ENCODE assay signal across 25 cellular contexts in genomic region chr6:131581523-131581922, GRCh38. TPM values are rescaled to one million over a fixed set of nuclear protein-coding genes. Genes with fewer than 3 reads are reported as not detected.
"Had no signal": no experiment of that assay in that cellular context is flagged by ENCODE, and none has a peak within 500 bp of the region (broad histone marks: within the 10 kb centered on the region; RNA-seq: fewer than 3 reads in every experiment).

No MANE protein-coding gene starts in this region.

- H3K9me3 Mint-ChIP-seq: activated CD8-positive, alpha-beta T cell treated with anti-CD3 and anti-CD28 coated beads for 36 hours; activated naive CD4-positive, alpha-beta T cell treated with anti-CD3 and anti-CD28 coated beads, Interleukin-2, amount 10 ng/mL, durations not matched to agents 7 days and 5 days; activated naive CD8-positive, alpha-beta T cell treated with anti-CD3 and anti-CD28 coated beads for 36 hours; activated T-cell treated with anti-CD3 and anti-CD28 coated beads, Interleukin-2, amount 50 U/mL, for 72 hours; activated T-helper 2 cell treated with anti-CD3 and anti-CD28 coated beads, Interferon-gamma antibody, Interleukin-2, Interleukin-4, amounts not matched to agents 10 μg/mL and 5 μg/mL and 100 μg/mL, durations not matched to agents 14 hours and 24 hours and 36 hours; T-helper 1 cell treated with Interleukin-12 subunit alpha and Interleukin-12 subunit beta and Interleukin-4 antibody, amounts not matched to agents 30 μg/mL and 1 μg/mL, for 36 hours had no signal

- H3K27ac ChIP-seq: brain microvascular endothelial cell, cardiac muscle cell, PC-9, SK-N-MC, WERI-Rb-1 had no signal

- H3K27me3 Mint-ChIP-seq: activated CD4-positive, alpha-beta T cell treated with anti-CD3 and anti-CD28 coated beads for 36 hours; activated CD8-positive, alpha-beta T cell treated with anti-CD3 and anti-CD28 coated beads for 36 hours; activated naive CD4-positive, alpha-beta T cell treated with anti-CD3 and anti-CD28 coated beads, Interleukin-2, amount 10 ng/mL, durations not matched to agents 7 days and 5 days; activated naive CD8-positive, alpha-beta T cell treated with anti-CD3 and anti-CD28 coated beads for 36 hours had no signal

- DNase-seq: activated CD4-positive, alpha-beta T cell treated with anti-CD3 and anti-CD28 coated beads for 36 hours; activated CD8-positive, alpha-beta memory T cell treated with anti-CD3 and anti-CD28 coated beads, Interleukin-2, amount 50 U/mL, for 4 hours; activated CD8-positive, alpha-beta T cell treated with anti-CD3 and anti-CD28 coated beads for 36 hours; activated gamma-delta T cell treated with Interleukin-2 at 50 U/mL for 16 hours; activated naive CD4-positive, alpha-beta T cell treated with anti-CD3 and anti-CD28 coated beads, Interleukin-2, amount 10 ng/mL, durations not matched to agents 7 days and 5 days; activated naive CD8-positive, alpha-beta T cell treated with anti-CD3 and anti-CD28 coated beads for 36 hours; activated T-cell treated with anti-CD3 and anti-CD28 coated beads, Interleukin-2, amount 50 U/mL, for 72 hours; brain microvascular endothelial cell; Karpas-422; NCI-H1105; NCI-H1436; NCI-H1694 treated with DMSO at 0.1 percent for 48 hours; NCI-H2029 treated with DMSO at 0.1 percent for 48 hours; NCI-H345; NCI-H510A; NCI-H526 treated with DMSO at 0.1 percent for 48 hours; NCI-H82; NK-92 treated with Interleukin-12 subunit alpha and Interleukin-12 subunit beta, amount 100 ng/mL, for 24 hours; PC-9; SHP77 treated with DMSO at 0.1 percent for 48 hours; WERI-Rb-1 had no signal

- H3K4me3 ChIP-seq: cardiac muscle cell, PC-9, SK-N-MC had no signal

- H3K4me1 Mint-ChIP-seq: activated CD4-positive, alpha-beta T cell treated with anti-CD3 and anti-CD28 coated beads for 36 hours; activated naive CD4-positive, alpha-beta T cell treated with anti-CD3 and anti-CD28 coated beads, Interleukin-2, amount 10 ng/mL, durations not matched to agents 7 days and 5 days; activated naive CD8-positive, alpha-beta T cell treated with anti-CD3 and anti-CD28 coated beads for 36 hours had no signal

- H3K27ac Mint-ChIP-seq: activated CD4-positive, alpha-beta T cell treated with anti-CD3 and anti-CD28 coated beads for 36 hours; activated CD8-positive, alpha-beta T cell treated with anti-CD3 and anti-CD28 coated beads for 36 hours; activated naive CD4-positive, alpha-beta T cell treated with anti-CD3 and anti-CD28 coated beads, Interleukin-2, amount 10 ng/mL, durations not matched to agents 7 days and 5 days; activated naive CD8-positive, alpha-beta T cell treated with anti-CD3 and anti-CD28 coated beads for 36 hours; activated T-cell treated with anti-CD3 and anti-CD28 coated beads, Interleukin-2, amount 50 U/mL, for 72 hours; activated T-helper 2 cell treated with anti-CD3 and anti-CD28 coated beads, Interferon-gamma antibody, Interleukin-2, Interleukin-4, amounts not matched to agents 10 μg/mL and 5 μg/mL and 100 μg/mL, durations not matched to agents 14 hours and 24 hours and 36 hours; T-helper 1 cell treated with Interleukin-12 subunit alpha and Interleukin-12 subunit beta and Interleukin-4 antibody, amounts not matched to agents 30 μg/mL and 1 μg/mL, for 36 hours had no signal

- H3K4me3 Mint-ChIP-seq: activated CD4-positive, alpha-beta T cell treated with anti-CD3 and anti-CD28 coated beads for 36 hours; activated CD8-positive, alpha-beta T cell treated with anti-CD3 and anti-CD28 coated beads for 36 hours; activated naive CD4-positive, alpha-beta T cell treated with anti-CD3 and anti-CD28 coated beads, Interleukin-2, amount 10 ng/mL, durations not matched to agents 7 days and 5 days; activated naive CD8-positive, alpha-beta T cell treated with anti-CD3 and anti-CD28 coated beads for 36 hours; activated T-cell treated with anti-CD3 and anti-CD28 coated beads, Interleukin-2, amount 50 U/mL, for 72 hours; T-helper 1 cell treated with Interleukin-12 subunit alpha and Interleukin-12 subunit beta and Interleukin-4 antibody, amounts not matched to agents 30 μg/mL and 1 μg/mL, for 36 hours had no signal

- H3K27me3 ChIP-seq: brain microvascular endothelial cell, cardiac muscle cell had no signal

RNA-seq across cellular contexts. Expression of gene ARG1, which starts 8.5 kb away (rescaled TPM):
- total RNA-seq: activated CD4-positive, alpha-beta T cell treated with anti-CD3 and anti-CD28 coated beads for 36 hours; activated CD8-positive, alpha-beta T cell treated with anti-CD3 and anti-CD28 coated beads for 36 hours; activated naive CD8-positive, alpha-beta T cell treated with anti-CD3 and anti-CD28 coated beads for 36 hours; activated T-cell treated with anti-CD3 and anti-CD28 coated beads, Interleukin-2, amount 50 U/mL, for 72 hours; activated T-helper 2 cell treated with anti-CD3 and anti-CD28 coated beads, Interferon-gamma antibody, Interleukin-2, Interleukin-4, amounts not matched to agents 10 μg/mL and 5 μg/mL and 100 μg/mL, durations not matched to agents 14 hours and 24 hours and 36 hours; cardiac muscle cell; PC-9 had no signal

RNA-seq across cellular contexts. Expression of gene ENPP3, which starts 55.6 kb away (rescaled TPM):
- total RNA-seq: PC-9 had no signal
